1 cellular context compared by ENCODE assay signal in the genomic region with DNA sequence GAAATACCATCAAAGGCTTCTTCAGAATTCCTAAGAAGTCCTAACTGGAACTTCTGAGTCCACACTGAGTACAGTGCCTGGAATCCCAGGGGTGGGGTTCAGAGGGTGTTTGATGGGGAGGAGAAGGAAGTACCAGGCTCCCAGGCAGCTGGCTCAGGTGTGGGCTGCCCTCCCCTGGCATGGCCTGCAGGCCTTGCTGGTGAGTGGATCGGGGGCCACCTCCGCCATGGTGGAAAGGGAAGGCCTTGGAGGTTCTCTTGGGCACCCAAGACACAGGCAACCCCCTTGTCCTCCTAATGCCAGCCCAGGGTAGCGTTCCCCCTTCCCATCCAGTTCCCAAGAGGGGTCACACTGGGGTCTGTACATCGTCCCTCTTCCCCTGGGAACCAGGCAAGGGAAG.
TF ChIP-seq lines count a peak whose summit lies in the region.

No MANE protein-coding gene starts in this region.

TF ChIP-seq in IMR-90, 13 proteins besides CTCF, POLR2A, EP300 and RAD21:
- TF ChIP-seq, protein P1, sequence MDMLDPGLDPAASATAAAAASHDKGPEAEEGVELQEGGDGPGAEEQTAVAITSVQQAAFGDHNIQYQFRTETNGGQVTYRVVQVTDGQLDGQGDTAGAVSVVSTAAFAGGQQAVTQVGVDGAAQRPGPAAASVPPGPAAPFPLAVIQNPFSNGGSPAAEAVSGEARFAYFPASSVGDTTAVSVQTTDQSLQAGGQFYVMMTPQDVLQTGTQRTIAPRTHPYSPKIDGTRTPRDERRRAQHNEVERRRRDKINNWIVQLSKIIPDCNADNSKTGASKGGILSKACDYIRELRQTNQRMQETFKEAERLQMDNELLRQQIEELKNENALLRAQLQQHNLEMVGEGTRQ (IDR thresholded peaks at IDR 0.05; ENCODE audit: low read depth, low read length), result no peak
- no peak for TF ChIP-seq BHLHE40 (IDR thresholded peaks at IDR 0.05; ENCODE audit: low read depth, low read length)
- no peak for TF ChIP-seq CHD1 (IDR thresholded peaks at IDR 0.05; ENCODE audit: low read depth, low read length)
- no peak for TF ChIP-seq RFX5 (IDR thresholded peaks at IDR 0.05; ENCODE audit: low read depth, low read length)
- TF ChIP-seq MAFK (IDR thresholded peaks at IDR 0.05; ENCODE audit: low read depth, low read length), result no peak
- TF ChIP-seq MAZ (IDR thresholded peaks at IDR 0.05; ENCODE audit: borderline replicate concordance, low read depth, low read length), result no peak
- TF ChIP-seq, protein P2, sequence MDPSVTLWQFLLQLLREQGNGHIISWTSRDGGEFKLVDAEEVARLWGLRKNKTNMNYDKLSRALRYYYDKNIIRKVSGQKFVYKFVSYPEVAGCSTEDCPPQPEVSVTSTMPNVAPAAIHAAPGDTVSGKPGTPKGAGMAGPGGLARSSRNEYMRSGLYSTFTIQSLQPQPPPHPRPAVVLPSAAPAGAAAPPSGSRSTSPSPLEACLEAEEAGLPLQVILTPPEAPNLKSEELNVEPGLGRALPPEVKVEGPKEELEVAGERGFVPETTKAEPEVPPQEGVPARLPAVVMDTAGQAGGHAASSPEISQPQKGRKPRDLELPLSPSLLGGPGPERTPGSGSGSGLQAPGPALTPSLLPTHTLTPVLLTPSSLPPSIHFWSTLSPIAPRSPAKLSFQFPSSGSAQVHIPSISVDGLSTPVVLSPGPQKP (IDR thresholded peaks at IDR 0.05; ENCODE audit: borderline replicate concordance, low read depth, low read length), result no peak
- no peak for TF ChIP-seq RCOR1 (IDR thresholded peaks at IDR 0.05; ENCODE audit: insufficient replicate concordance, low read length)
- TF ChIP-seq FOS (IDR thresholded peaks at IDR 0.05; ENCODE audit: low read depth, low read length), result no peak
- no peak for TF ChIP-seq MXI1 (IDR thresholded peaks at IDR 0.05; ENCODE audit: borderline replicate concordance, low read depth, low read length)
- no peak for TF ChIP-seq SMC3 (IDR thresholded peaks at IDR 0.05; ENCODE audit: low read depth, low read length)
- no peak for TF ChIP-seq CEBPB (IDR thresholded peaks at IDR 0.05; ENCODE audit: low read depth, low read length)
- no peak for TF ChIP-seq NFE2L2 (IDR thresholded peaks at IDR 0.05; ENCODE audit: low read depth, low read length)
TF ChIP-seq in IMR-90: peak in this region for 0.
